22 cellular contexts compared by ENCODE assay signal in genomic region chr15:34011476-34011875, GRCh38. TPM values are rescaled to one million over a fixed set of nuclear protein-coding genes. Genes with fewer than 3 reads are reported as not detected.
DNase-seq lines count a peak whose midpoint lies in the region; ATAC-seq and TF ChIP-seq lines count a peak whose summit lies in the region.
"Had no signal": no experiment of that assay in that cellular context is flagged by ENCODE, and none has a peak within 500 bp of the region (broad histone marks: within the 10 kb centered on the region; RNA-seq: fewer than 3 reads in every experiment).

No MANE protein-coding gene starts in this region.

- no peak overlapping the region for H4K8ac ChIP-seq in neuronal stem cell (ENCODE audit: low read depth, low read length)

- no CpG with 5 or more reads among the region's 2 CpGs for WGBS in neuronal stem cell (ENCODE audit: extremely low coverage in 2 of 2, insufficient read length in 2 of 2, insufficient replicate concordance in 1 of 2), 2 donors

- H2AFZ ChIP-seq in neuronal stem cell (ENCODE audit: low read length): peak overlapping the region; percentile 67

- no peaks in the 10 kb centered on the region for H3K27me3 ChIP-seq in SJCRH30
- H3K27me3 ChIP-seq in neuronal stem cell (ENCODE audit: control insufficient read depth in 3 of 3, insufficient read depth in 3 of 3, low read depth in 1 of 3, low read length in 3 of 3): no peaks in the 10 kb centered on the region

- H3K4me1 ChIP-seq in SJCRH30 (peaks cover 45% of the 10 kb centered on the region), neuronal stem cell (ENCODE audit: control insufficient read depth in 2 of 2, insufficient read depth in 1 of 2, low read depth in 1 of 2, low read length in 2 of 2) (peaks cover 0 to 5% of the 10 kb centered on the region in 2 donors)

- H4K91ac ChIP-seq in neuronal stem cell (ENCODE audit: low read depth, low read length, poor library complexity): no peak overlapping the region

- H3K36me3 ChIP-seq in SJCRH30 (no peaks in the 10 kb centered on the region), neuronal stem cell (replicated peaks in 1 of 2; ENCODE audit: control insufficient read depth in 2 of 2, insufficient read depth in 2 of 2, low read length in 2 of 2) (peaks cover 0 to 2% of the 10 kb centered on the region in 2 donors)

- H3K4me3 ChIP-seq in SJCRH30: peak overlapping the region; percentile 33
- no peak overlapping the region for H3K4me3 ChIP-seq in neuronal stem cell (ENCODE audit: low read length in 2 of 2)
- no peak overlapping the region for H3K4me3 ChIP-seq in coronary artery
- H3K4me3 ChIP-seq: SK-N-MC had no signal

- H3K27ac ChIP-seq in SJCRH30 (peak overlapping the region; percentile 85), neuronal stem cell (replicated peaks; ENCODE audit: low read length) (no peak overlapping the region), coronary artery (no peak overlapping the region)
- H3K27ac ChIP-seq: SK-N-MC had no signal

- H3K4ac ChIP-seq in neuronal stem cell (ENCODE audit: low read length): no peak overlapping the region

- peaks cover 1 to 4% of the 10 kb centered on the region in 2 donors for H3K4me1 Mint-ChIP-seq in natural killer cell treated with Interleukin-12 subunit alpha and Interleukin-12 subunit beta and Interleukin-15 and Interleukin-18, amount 100 ng/mL, for 72 hours (ENCODE audit: low read depth in 2 of 2)

- peak; percentile 0 for DNase-seq in NCI-H526 treated with DMSO at 0.1 percent for 48 hours (lab: John Stamatoyannopoulos, UW)
- DNase-seq in NCI-H526 (lab: John Stamatoyannopoulos, UW): no peak
- DNase-seq in SJCRH30: peak; percentile 89 to 98
- DNase-seq in neuronal stem cell (ENCODE audit: low spot score): no peak
- DNase-seq in natural killer cell treated with Interleukin-12 subunit alpha and Interleukin-12 subunit beta and Interleukin-15 and Interleukin-18, amount 100 ng/mL, for 72 hours (ENCODE audit: low spot score): no peak
- DNase-seq in CD1c-positive myeloid dendritic cell (ENCODE audit: extremely low spot score): no peak
- no peak for DNase-seq in coronary artery (ENCODE audit: low spot score)
- DNase-seq: 8988T, AML-193, C1 segment of cervical spinal cord, EL, GF-D8, Kasumi-1, MM.1S, NCI-H1105 treated with DMSO at 0.1 percent for 48 hours, NCI-H2029 treated with DMSO at 0.1 percent for 48 hours, NCI-H2171, NCI-H345, NCI-H524 treated with DMSO at 0.1 percent for 48 hours, SHP77, SW 1271 had no signal

- no peak overlapping the region for H2BK120ac ChIP-seq in neuronal stem cell (ENCODE audit: low read depth, low read length)

- H3K27ac Mint-ChIP-seq in natural killer cell treated with Interleukin-12 subunit alpha and Interleukin-12 subunit beta and Interleukin-15 and Interleukin-18, amount 100 ng/mL, for 72 hours: no peak overlapping the region

- H3K4me3 Mint-ChIP-seq in natural killer cell treated with Interleukin-12 subunit alpha and Interleukin-12 subunit beta and Interleukin-15 and Interleukin-18, amount 100 ng/mL, for 72 hours: no peak overlapping the region

- H2BK5ac ChIP-seq in neuronal stem cell (ENCODE audit: low read length): no peak overlapping the region

- H3K36me3 Mint-ChIP-seq in natural killer cell treated with Interleukin-12 subunit alpha and Interleukin-12 subunit beta and Interleukin-15 and Interleukin-18, amount 100 ng/mL, for 72 hours: no peaks in the 10 kb centered on the region

- no peaks in the 10 kb centered on the region for H3K27me3 Mint-ChIP-seq in natural killer cell treated with Interleukin-12 subunit alpha and Interleukin-12 subunit beta and Interleukin-15 and Interleukin-18, amount 100 ng/mL, for 72 hours

- no peak overlapping the region for H3K23ac ChIP-seq in neuronal stem cell (ENCODE audit: low read depth, low read length, poor library complexity)

- H3K9me3 Mint-ChIP-seq in natural killer cell treated with Interleukin-12 subunit alpha and Interleukin-12 subunit beta and Interleukin-15 and Interleukin-18, amount 100 ng/mL, for 72 hours: no peaks in the 10 kb centered on the region

- no peak overlapping the region for H3K18ac ChIP-seq in neuronal stem cell (ENCODE audit: low read length)

- H2AK5ac ChIP-seq in neuronal stem cell (ENCODE audit: low read depth, low read length): no peak overlapping the region

- TF ChIP-seq CTCF in coronary artery (IDR thresholded peaks at IDR 0.05): no peak

- no peak for ATAC-seq in natural killer cell treated with Interleukin-12 subunit alpha and Interleukin-12 subunit beta and Interleukin-15 and Interleukin-18, amount 100 ng/mL, for 72 hours

- H2BK15ac ChIP-seq in neuronal stem cell (ENCODE audit: low read length): no peak overlapping the region

- no peak overlapping the region for H3K4me2 ChIP-seq in neuronal stem cell (ENCODE audit: insufficient read depth, low read length, poor library complexity, severe bottlenecking)

- H3K9me3 ChIP-seq in SJCRH30 (replicated peaks) (no peaks in the 10 kb centered on the region), neuronal stem cell (replicated peaks in 1 of 2; ENCODE audit: control insufficient read depth in 2 of 2, insufficient read depth in 1 of 2, low read depth in 1 of 2, low read length in 2 of 2) (no peaks in the 10 kb centered on the region)

- no peak overlapping the region for H3K9ac ChIP-seq in neuronal stem cell (ENCODE audit: low read depth, low read length, poor library complexity)

- H3K14ac ChIP-seq in neuronal stem cell (ENCODE audit: low read length): no peak overlapping the region

- H3K79me1 ChIP-seq in neuronal stem cell (ENCODE audit: low read depth, low read length): no peaks in the 10 kb centered on the region

- no peak overlapping the region for H2BK12ac ChIP-seq in neuronal stem cell (ENCODE audit: low read length)

RNA-seq across cellular contexts. Expression of gene AVEN, which starts 27.5 kb away (rescaled TPM):
- 16.8 and 18.2 TPM in 2 replicates for total RNA-seq in SJCRH30 (2014; rRNA removed; shearing (Covaris generic))
- 7.1 TPM for polyA plus RNA-seq in neuronal stem cell (2013, experiment 1 of 2)
- 6.9 TPM for polyA plus RNA-seq in neuronal stem cell (2013, experiment 2 of 2)
- total RNA-seq in natural killer cell treated with Interleukin-12 subunit alpha and Interleukin-12 subunit beta and Interleukin-15 and Interleukin-18, amount 100 ng/mL, for 72 hours: 10 to 100 TPM; 17.0 to 27.4 TPM

RNA-seq across cellular contexts. Expression of gene CHRM5, which starts 43.2 kb away (rescaled TPM):
- total RNA-seq in SJCRH30 (2014; rRNA removed; shearing (Covaris generic)): not detected in 2 replicates
- polyA plus RNA-seq in neuronal stem cell (2013, experiment 1 of 2): not detected
- polyA plus RNA-seq in neuronal stem cell (2013, experiment 2 of 2): not detected
- not detected for total RNA-seq in natural killer cell treated with Interleukin-12 subunit alpha and Interleukin-12 subunit beta and Interleukin-15 and Interleukin-18, amount 100 ng/mL, for 72 hours

Comparison
In these comparisons a context has a peak if more than half of its experiments do, and no peak if none do; other contexts are left out.
1. DNase-seq: peak in NCI-H526 treated with DMSO at 0.1 percent for 48 hours (single experiment) and SJCRH30 (2 of 2); none in NCI-H526 (0 of 2), neuronal stem cell (single experiment), natural killer cell treated with Interleukin-12 subunit alpha and Interleukin-12 subunit beta and Interleukin-15 and Interleukin-18, amount 100 ng/mL, for 72 hours (single experiment), CD1c-positive myeloid dendritic cell (single experiment) and coronary artery (single experiment).